In genomic region chr9:32264171-32264862, GRCh38 we compare ENCODE assay signal across 1 cellular context.
TF ChIP-seq lines count a peak whose summit lies in the region.

No MANE protein-coding gene starts in this region.

TF ChIP-seq in WTC11, 78 proteins besides CTCF, POLR2A, EP300 and RAD21 (continued from another document):
- TF ChIP-seq, protein P1, sequence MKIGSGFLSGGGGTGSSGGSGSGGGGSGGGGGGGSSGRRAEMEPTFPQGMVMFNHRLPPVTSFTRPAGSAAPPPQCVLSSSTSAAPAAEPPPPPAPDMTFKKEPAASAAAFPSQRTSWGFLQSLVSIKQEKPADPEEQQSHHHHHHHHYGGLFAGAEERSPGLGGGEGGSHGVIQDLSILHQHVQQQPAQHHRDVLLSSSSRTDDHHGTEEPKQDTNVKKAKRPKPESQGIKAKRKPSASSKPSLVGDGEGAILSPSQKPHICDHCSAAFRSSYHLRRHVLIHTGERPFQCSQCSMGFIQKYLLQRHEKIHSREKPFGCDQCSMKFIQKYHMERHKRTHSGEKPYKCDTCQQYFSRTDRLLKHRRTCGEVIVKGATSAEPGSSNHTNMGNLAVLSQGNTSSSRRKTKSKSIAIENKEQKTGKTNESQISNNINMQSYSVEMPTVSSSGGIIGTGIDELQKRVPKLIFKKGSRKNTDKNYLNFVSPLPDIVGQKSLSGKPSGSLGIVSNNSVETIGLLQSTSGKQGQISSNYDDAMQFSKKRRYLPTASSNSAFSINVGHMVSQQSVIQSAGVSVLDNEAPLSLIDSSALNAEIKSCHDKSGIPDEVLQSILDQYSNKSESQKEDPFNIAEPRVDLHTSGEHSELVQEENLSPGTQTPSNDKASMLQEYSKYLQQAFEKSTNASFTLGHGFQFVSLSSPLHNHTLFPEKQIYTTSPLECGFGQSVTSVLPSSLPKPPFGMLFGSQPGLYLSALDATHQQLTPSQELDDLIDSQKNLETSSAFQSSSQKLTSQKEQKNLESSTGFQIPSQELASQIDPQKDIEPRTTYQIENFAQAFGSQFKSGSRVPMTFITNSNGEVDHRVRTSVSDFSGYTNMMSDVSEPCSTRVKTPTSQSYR (CRISPR knock-in tag; IDR thresholded peaks at IDR 0.05), result no peak
- no peak for TF ChIP-seq ATF1 (CRISPR knock-in tag; IDR thresholded peaks at IDR 0.05)
- no peak for TF ChIP-seq FOXJ3 (CRISPR knock-in tag; IDR thresholded peaks at IDR 0.05; ENCODE audit: borderline replicate concordance)
- TF ChIP-seq, protein P2, sequence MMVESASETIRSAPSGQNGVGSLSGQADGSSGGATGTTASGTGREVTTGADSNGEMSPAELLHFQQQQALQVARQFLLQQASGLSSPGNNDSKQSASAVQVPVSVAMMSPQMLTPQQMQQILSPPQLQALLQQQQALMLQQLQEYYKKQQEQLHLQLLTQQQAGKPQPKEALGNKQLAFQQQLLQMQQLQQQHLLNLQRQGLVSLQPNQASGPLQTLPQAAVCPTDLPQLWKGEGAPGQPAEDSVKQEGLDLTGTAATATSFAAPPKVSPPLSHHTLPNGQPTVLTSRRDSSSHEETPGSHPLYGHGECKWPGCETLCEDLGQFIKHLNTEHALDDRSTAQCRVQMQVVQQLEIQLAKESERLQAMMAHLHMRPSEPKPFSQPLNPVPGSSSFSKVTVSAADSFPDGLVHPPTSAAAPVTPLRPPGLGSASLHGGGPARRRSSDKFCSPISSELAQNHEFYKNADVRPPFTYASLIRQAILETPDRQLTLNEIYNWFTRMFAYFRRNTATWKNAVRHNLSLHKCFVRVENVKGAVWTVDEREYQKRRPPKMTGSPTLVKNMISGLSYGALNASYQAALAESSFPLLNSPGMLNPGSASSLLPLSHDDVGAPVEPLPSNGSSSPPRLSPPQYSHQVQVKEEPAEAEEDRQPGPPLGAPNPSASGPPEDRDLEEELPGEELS (CRISPR knock-in tag; IDR thresholded peaks at IDR 0.05), result no peak
- no peak for TF ChIP-seq TCF7 (CRISPR knock-in tag; IDR thresholded peaks at IDR 0.05; ENCODE audit: low read depth)
- no peak for TF ChIP-seq ZBTB43 (CRISPR knock-in tag; IDR thresholded peaks at IDR 0.05)
- TF ChIP-seq, protein P3, sequence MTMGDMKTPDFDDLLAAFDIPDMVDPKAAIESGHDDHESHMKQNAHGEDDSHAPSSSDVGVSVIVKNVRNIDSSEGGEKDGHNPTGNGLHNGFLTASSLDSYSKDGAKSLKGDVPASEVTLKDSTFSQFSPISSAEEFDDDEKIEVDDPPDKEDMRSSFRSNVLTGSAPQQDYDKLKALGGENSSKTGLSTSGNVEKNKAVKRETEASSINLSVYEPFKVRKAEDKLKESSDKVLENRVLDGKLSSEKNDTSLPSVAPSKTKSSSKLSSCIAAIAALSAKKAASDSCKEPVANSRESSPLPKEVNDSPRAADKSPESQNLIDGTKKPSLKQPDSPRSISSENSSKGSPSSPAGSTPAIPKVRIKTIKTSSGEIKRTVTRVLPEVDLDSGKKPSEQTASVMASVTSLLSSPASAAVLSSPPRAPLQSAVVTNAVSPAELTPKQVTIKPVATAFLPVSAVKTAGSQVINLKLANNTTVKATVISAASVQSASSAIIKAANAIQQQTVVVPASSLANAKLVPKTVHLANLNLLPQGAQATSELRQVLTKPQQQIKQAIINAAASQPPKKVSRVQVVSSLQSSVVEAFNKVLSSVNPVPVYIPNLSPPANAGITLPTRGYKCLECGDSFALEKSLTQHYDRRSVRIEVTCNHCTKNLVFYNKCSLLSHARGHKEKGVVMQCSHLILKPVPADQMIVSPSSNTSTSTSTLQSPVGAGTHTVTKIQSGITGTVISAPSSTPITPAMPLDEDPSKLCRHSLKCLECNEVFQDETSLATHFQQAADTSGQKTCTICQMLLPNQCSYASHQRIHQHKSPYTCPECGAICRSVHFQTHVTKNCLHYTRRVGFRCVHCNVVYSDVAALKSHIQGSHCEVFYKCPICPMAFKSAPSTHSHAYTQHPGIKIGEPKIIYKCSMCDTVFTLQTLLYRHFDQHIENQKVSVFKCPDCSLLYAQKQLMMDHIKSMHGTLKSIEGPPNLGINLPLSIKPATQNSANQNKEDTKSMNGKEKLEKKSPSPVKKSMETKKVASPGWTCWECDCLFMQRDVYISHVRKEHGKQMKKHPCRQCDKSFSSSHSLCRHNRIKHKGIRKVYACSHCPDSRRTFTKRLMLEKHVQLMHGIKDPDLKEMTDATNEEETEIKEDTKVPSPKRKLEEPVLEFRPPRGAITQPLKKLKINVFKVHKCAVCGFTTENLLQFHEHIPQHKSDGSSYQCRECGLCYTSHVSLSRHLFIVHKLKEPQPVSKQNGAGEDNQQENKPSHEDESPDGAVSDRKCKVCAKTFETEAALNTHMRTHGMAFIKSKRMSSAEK (CRISPR knock-in tag; IDR thresholded peaks at IDR 0.05; ENCODE audit: borderline replicate concordance), result no peak
- no peak for TF ChIP-seq ZNF423 (CRISPR knock-in tag; IDR thresholded peaks at IDR 0.05)
- no peak for TF ChIP-seq NFATC4 (CRISPR knock-in tag; IDR thresholded peaks at IDR 0.05)
- no peak for TF ChIP-seq EMX1 (CRISPR knock-in tag; IDR thresholded peaks at IDR 0.05)
- TF ChIP-seq SMAD4 (CRISPR knock-in tag; IDR thresholded peaks at IDR 0.05), result no peak
- TF ChIP-seq ARID4B (CRISPR knock-in tag; IDR thresholded peaks at IDR 0.05; ENCODE audit: borderline replicate concordance), result no peak
